14 cellular contexts compared by ENCODE assay signal in the genomic region with DNA sequence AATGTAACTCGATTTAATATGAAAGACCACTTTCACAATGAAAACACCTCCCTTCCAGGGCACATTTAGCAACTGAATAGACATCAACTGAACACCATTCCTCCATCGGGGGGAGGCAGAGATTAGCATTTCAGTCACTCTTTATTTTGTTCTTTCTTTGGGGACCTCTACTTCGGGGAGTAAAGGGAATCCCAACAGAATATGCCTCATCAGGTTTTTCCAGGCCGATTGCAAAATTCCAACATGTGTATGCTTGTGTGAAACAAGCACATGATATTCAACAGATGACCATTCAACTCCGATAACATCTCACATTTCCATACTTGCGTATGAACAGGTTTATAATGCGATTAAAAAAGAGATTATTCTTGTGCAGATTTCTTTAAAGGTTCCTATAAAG.
A peak's percentile ranks its signal among the peaks of the same experiment; 100 is the strongest.
DNase-seq lines count a peak whose midpoint lies in the region; ATAC-seq and TF ChIP-seq lines count a peak whose summit lies in the region.
"Had no signal": no experiment of that assay in that cellular context is flagged by ENCODE, and none has a peak within 500 bp of the region (broad histone marks: within the 10 kb centered on the region; RNA-seq: fewer than 3 reads in every experiment).

No MANE protein-coding gene starts in this region.

- whole genome bisulfite sequencing in H9 (ENCODE audit: extremely low coverage, insufficient read length, low lambda C conversion rate): no CpG with 5 or more reads among the region's 7 CpGs

- no peak overlapping the region; the same call in 1 of the 2 replicates for H3K14ac ChIP-seq in H9 (ENCODE audit: insufficient read depth, low read length)

- H3K23me2 ChIP-seq in H9 (ENCODE audit: insufficient read length, low read depth, low read length, poor library complexity, severe bottlenecking): peaks cover 24% of the 10 kb centered on the region

- H3K4me2 ChIP-seq in H9 (ENCODE audit: insufficient read depth, insufficient read length, low read length): peak overlapping the region; percentile 88

- H2AK5ac ChIP-seq in H9 (ENCODE audit: insufficient read length, low read length): no peak overlapping the region

- no peaks in the 10 kb centered on the region for H3K79me1 ChIP-seq in H9 (ENCODE audit: insufficient read depth, low read depth, low read length, poor library complexity, severe bottlenecking)

- no peak overlapping the region for H3K23ac ChIP-seq in H9 (ENCODE audit: insufficient read length, low read depth, low read length)

- H3K27me3 Mint-ChIP-seq in H9 (ENCODE audit: low read depth): no peaks in the 10 kb centered on the region
- H3K27me3 Mint-ChIP-seq in neural crest cell (ENCODE audit: low read depth): no peaks in the 10 kb centered on the region

- no peak overlapping the region for H2BK12ac ChIP-seq in H9 (ENCODE audit: insufficient read length, low read depth, low read length)

- no peak overlapping the region for H2AFZ ChIP-seq in H9 (ENCODE audit: low read length)

- no peaks in the 10 kb centered on the region for H3K27me3 ChIP-seq in H9 (ENCODE audit: insufficient read depth, low read length)

- H3K4ac ChIP-seq in H9 (ENCODE audit: low read depth, low read length): no peak overlapping the region

- H3K4me1 ChIP-seq in H9 (ENCODE audit: insufficient read depth, low read length): peaks cover 7% of the 10 kb centered on the region; the same call in 1 of the 2 replicates

- H4K91ac ChIP-seq in H9 (ENCODE audit: insufficient read length, low read depth, low read length): no peak overlapping the region

- CTCF ChIA-PET in RWPE1 (lab: Yijun Ruan, JAX): no interaction called here

- H3T11ph ChIP-seq in H9 (ENCODE audit: low read length): peak overlapping the region; percentile 94

- H4K5ac ChIP-seq in H9 (ENCODE audit: insufficient read length, low read depth, low read length): no peak overlapping the region

- H3K27ac Mint-ChIP-seq in H9 (peak overlapping the region; percentile 94 to 98 (median 95)), neural crest cell (ENCODE audit: unreplicated experiment) (peak overlapping the region; percentile 85)
- H3K27ac Mint-ChIP-seq: activated T-cell treated with anti-CD3 and anti-CD28 coated beads, Interleukin-2, amount 50 U/mL, for 72 hours; CD4-positive, CD25-positive, alpha-beta regulatory T cell; dendritic cell treated with granulocyte-macrophage colony-stimulating factor and Interleukin-4, amounts not matched to agents 40 ng/mL and 50 ng/mL, for 4 days had no signal

- no peak overlapping the region for H2BK5ac ChIP-seq in H9 (ENCODE audit: insufficient read length, low read length)

- no peaks in the 10 kb centered on the region for H4K20me1 ChIP-seq in H9 (ENCODE audit: control insufficient read depth, insufficient read depth, insufficient read length)

- no peaks in the 10 kb centered on the region for H3K9me3 ChIP-seq in H9 (ENCODE audit: control insufficient read depth, low read depth, low read length)

- H3K4me1 Mint-ChIP-seq in H9: peaks cover 73 to 74% of the 10 kb centered on the region in 2 experiments
- peaks cover 75% of the 10 kb centered on the region for H3K4me1 Mint-ChIP-seq in neural crest cell

- H3K18ac ChIP-seq in H9 (ENCODE audit: insufficient read length, low read depth, low read length): no peak overlapping the region

- H3K4me3 Mint-ChIP-seq in H9 (peak overlapping the region; percentile 82 to 91), neural crest cell (peak overlapping the region; percentile 88)
- H3K4me3 Mint-ChIP-seq: activated T-cell treated with anti-CD3 and anti-CD28 coated beads, Interleukin-2, amount 50 U/mL, for 72 hours; CD4-positive, CD25-positive, alpha-beta regulatory T cell; dendritic cell treated with granulocyte-macrophage colony-stimulating factor and Interleukin-4, amounts not matched to agents 40 ng/mL and 50 ng/mL, for 4 days had no signal

- no peaks in the 10 kb centered on the region; a peak in 1 of 7 replicates for H3K36me3 Mint-ChIP-seq in H9 (ENCODE audit: insufficient read depth in 1 of 3, low read depth in 3 of 3)
- H3K36me3 Mint-ChIP-seq in neural crest cell (ENCODE audit: low read depth): no peaks in the 10 kb centered on the region
- H3K36me3 Mint-ChIP-seq: CD4-positive, CD25-positive, alpha-beta regulatory T cell had no signal

- H3K4me3 ChIP-seq in fibroblast of mammary gland (ENCODE audit: control insufficient read depth, low read depth, low read length): no peak overlapping the region

- ATAC-seq in HG02973 (IDR thresholded peaks at IDR 0.05; ENCODE audit: unreplicated experiment) (no peak), GM21367 (IDR thresholded peaks at IDR 0.05; ENCODE audit: unreplicated experiment) (no peak), HG02763 (IDR thresholded peaks at IDR 0.05; ENCODE audit: unreplicated experiment) (no peak)
- ATAC-seq: activated T-cell treated with anti-CD3 and anti-CD28 coated beads, Interleukin-2, amount 50 U/mL, for 72 hours; left colon had no signal

- POLR2A ChIA-PET in RWPE1 (lab: Yijun Ruan, JAX; ENCODE audit: low non-redundant PET): no interaction called here

- H2BK120ac ChIP-seq in H9 (ENCODE audit: low read depth, low read length, poor library complexity, severe bottlenecking): no peak overlapping the region

- no peaks in the 10 kb centered on the region; the same call in 1 of the 2 replicates for H3K79me2 ChIP-seq in H9 (ENCODE audit: insufficient read depth, low read length)

- H4K8ac ChIP-seq in H9 (replicated peaks; ENCODE audit: insufficient read length, low read depth, low read length): no peak overlapping the region

- H3K9ac ChIP-seq in H9 (ENCODE audit: extremely low read depth, insufficient read length, low read length): peak overlapping the region; percentile 74

- no peak overlapping the region for H2BK20ac ChIP-seq in H9 (ENCODE audit: low read depth, low read length, poor library complexity, severe bottlenecking)

- peak; percentile 52 for DNase-seq in H9
- DNase-seq in RWPE1 (ENCODE audit: low spot score): peak; percentile 41
- peak; percentile 56 for DNase-seq in fibroblast of mammary gland (ENCODE audit: low read depth)
- DNase-seq in neural crest cell (ENCODE audit: low read depth, low spot score): no peak
- no peak for DNase-seq in stimulated activated CD4-positive, alpha-beta T cell treated with anti-CD3 and anti-CD28 coated beads, Interleukin-2, amount 100 ng/mL, for 24 hours
- DNase-seq: activated T-cell treated with anti-CD3 and anti-CD28 coated beads, Interleukin-2, amount 50 U/mL, for 72 hours; CD4-positive, CD25-positive, alpha-beta regulatory T cell; KG1; left colon; NCI-H774 had no signal

- H2BK15ac ChIP-seq in H9 (ENCODE audit: low read depth, low read length): no peak overlapping the region

- H3K27ac ChIP-seq in H9 (ENCODE audit: insufficient read length, low read depth, low read length) (peak overlapping the region; percentile 79), RWPE1 (no peak overlapping the region)

- no peaks in the 10 kb centered on the region; a peak in 1 of 5 replicates for H3K9me3 Mint-ChIP-seq in H9
- H3K9me3 Mint-ChIP-seq in neural crest cell: no peaks in the 10 kb centered on the region
- H3K9me3 Mint-ChIP-seq: activated T-cell treated with anti-CD3 and anti-CD28 coated beads, Interleukin-2, amount 50 U/mL, for 72 hours; CD4-positive, CD25-positive, alpha-beta regulatory T cell; dendritic cell treated with granulocyte-macrophage colony-stimulating factor and Interleukin-4, amounts not matched to agents 40 ng/mL and 50 ng/mL, for 4 days had no signal

- no peak overlapping the region for H3K56ac ChIP-seq in H9 (ENCODE audit: insufficient read length, low read depth, low read length)

- TF ChIP-seq CTCF in H9 (conservative IDR thresholded peaks at IDR 0.05) (peak; percentile 27; the same call in 1 of the 3 replicates), RWPE1 (conservative IDR thresholded peaks at IDR 0.05; ENCODE audit: low read depth) (no peak), fibroblast of mammary gland (conservative IDR thresholded peaks at IDR 0.05; ENCODE audit: control insufficient read depth, insufficient read depth, low read depth, low read length) (peak; percentile 7), neural crest cell (conservative IDR thresholded peaks at IDR 0.05) (no peak)

Comparison
In these comparisons a context has a peak if more than half of its experiments do, and no peak if none do; other contexts are left out.
1. DNase-seq: peak in H9 (single experiment), RWPE1 (single experiment) and fibroblast of mammary gland (single experiment); none in neural crest cell (single experiment) and stimulated activated CD4-positive, alpha-beta T cell treated with anti-CD3 and anti-CD28 coated beads, Interleukin-2, amount 100 ng/mL, for 24 hours (0 of 2).
2. CTCF ChIP-seq: peak in H9 (single experiment) and fibroblast of mammary gland (single experiment); none in RWPE1 (single experiment) and neural crest cell (single experiment).